Comparison of ENCODE assay signal across 26 cellular contexts in genomic region chr18:27653247-27653646, GRCh38.
"Had no signal": no experiment of that assay in that cellular context is flagged by ENCODE, and none has a peak within 500 bp of the region (broad histone marks: within the 10 kb centered on the region; RNA-seq: fewer than 3 reads in every experiment).

No MANE protein-coding gene starts in this region.

- ATAC-seq: effector memory CD8-positive, alpha-beta T cell; esophagus mucosa; gastrocnemius medialis; left cardiac atrium; lower lobe of right lung; mucosa of descending colon had no signal

- H3K36me3 Mint-ChIP-seq: mesothelial cell of epicardium, naive B cell had no signal

- H3K36me3 ChIP-seq: colonic mucosa, esophagus squamous epithelium, gastrocnemius medialis, heart right ventricle, left lung, lower lobe of right lung had no signal

- H3K4me3 ChIP-seq: colonic mucosa, esophagus squamous epithelium, gastrocnemius medialis, heart right ventricle, left lung, lower lobe of right lung, mucosa of descending colon had no signal

- H3K4me1 ChIP-seq: colonic mucosa, esophagus squamous epithelium, gastrocnemius medialis, left lung, lower lobe of right lung had no signal

- H3K9me3 Mint-ChIP-seq: dendritic cell treated with granulocyte-macrophage colony-stimulating factor and Interleukin-4, amounts not matched to agents 40 ng/mL and 50 ng/mL, for 4 days; endodermal cell; mesothelial cell of epicardium had no signal

- H3K9me3 ChIP-seq: colonic mucosa, esophagus squamous epithelium, gastrocnemius medialis, heart right ventricle, left lung, lower lobe of right lung, mucosa of descending colon had no signal

- H3K27ac Mint-ChIP-seq: dendritic cell treated with granulocyte-macrophage colony-stimulating factor and Interleukin-4, amounts not matched to agents 40 ng/mL and 50 ng/mL, for 4 days; effector memory CD8-positive, alpha-beta T cell; endodermal cell; mesothelial cell of epicardium; naive B cell had no signal

- DNase-seq: colonic mucosa; cortex of kidney; effector CD8-positive, alpha-beta T cell; effector memory CD8-positive, alpha-beta T cell; endodermal cell; erythroblast; esophagus squamous epithelium; foreskin fibroblast; foreskin melanocyte; gastrocnemius medialis; glutamatergic neuron; head of caudate nucleus; heart right ventricle; hippocampal formation; left cardiac atrium; left lung; left ventricle myocardium superior; lower lobe of right lung; mucosa of descending colon; naive B cell had no signal

- H3K4me3 Mint-ChIP-seq: dendritic cell treated with granulocyte-macrophage colony-stimulating factor and Interleukin-4, amounts not matched to agents 40 ng/mL and 50 ng/mL, for 4 days; effector memory CD8-positive, alpha-beta T cell; endodermal cell; mesothelial cell of epicardium; naive B cell had no signal

- H3K27me3 ChIP-seq: colonic mucosa, esophagus squamous epithelium, gastrocnemius medialis, heart right ventricle, left lung had no signal

- H3K4me1 Mint-ChIP-seq: naive B cell had no signal

- H3K27ac ChIP-seq: colonic mucosa, epithelial cell of prostate, esophagus squamous epithelium, gastrocnemius medialis, left lung, lower lobe of right lung had no signal

- H3K27me3 Mint-ChIP-seq: dendritic cell treated with granulocyte-macrophage colony-stimulating factor and Interleukin-4, amounts not matched to agents 40 ng/mL and 50 ng/mL, for 4 days; effector memory CD8-positive, alpha-beta T cell; naive B cell had no signal

- FAIRE-seq: islet of Langerhans, keratinocyte had no signal
